1 cellular context compared by ENCODE assay signal in the genomic region with DNA sequence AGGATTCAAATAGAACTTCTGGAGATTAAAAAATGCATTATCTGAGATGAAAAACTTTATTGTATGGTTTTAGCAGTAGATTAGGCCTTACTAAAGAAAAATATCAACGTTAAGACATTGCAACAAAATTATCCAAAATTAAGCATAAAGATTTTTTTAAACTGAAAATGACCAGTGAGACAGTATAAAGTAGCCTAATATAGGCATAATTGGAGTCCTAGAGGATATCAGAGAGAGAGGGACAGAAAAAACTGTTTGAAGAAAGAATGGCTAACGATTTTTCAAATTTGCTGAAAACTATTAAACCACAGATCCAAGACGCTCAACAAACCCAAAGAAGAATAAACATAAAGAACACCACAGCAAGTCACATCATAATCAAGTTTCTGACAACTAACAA.
TF ChIP-seq lines count a peak whose summit lies in the region.

No MANE protein-coding gene starts in this region.

TF ChIP-seq in K562, 482 proteins besides CTCF, POLR2A, EP300 and RAD21 (continued from another document):
- TF ChIP-seq NR2C1 (IDR thresholded peaks at IDR 0.05) (no peak), NR2C1 (tag; IDR thresholded peaks at IDR 0.05) (no peak)
